Comparison of ENCODE assay signal across 8 cellular contexts in genomic region chr9:6907772-6908381, GRCh38.
DNase-seq lines count a peak whose midpoint lies in the region; TF ChIP-seq lines count a peak whose summit lies in the region.

No MANE protein-coding gene starts in this region.

- TF ChIP-seq RAD21 in neural cell (conservative IDR thresholded peaks at IDR 0.05): peak; percentile 89

- H2AFZ ChIP-seq in neural cell (ENCODE audit: low read depth, low read length): no peak overlapping the region

- H3K36me3 ChIP-seq in neural cell (ENCODE audit: insufficient read depth, low read length): no peaks in the 10 kb centered on the region

- H3K9ac ChIP-seq in neural cell (ENCODE audit: low read length): no peak overlapping the region

- no peak overlapping the region for H3K27ac ChIP-seq in neural cell (ENCODE audit: low read length)

- no peaks in the 10 kb centered on the region for H3F3A ChIP-seq in neural cell (ENCODE audit: insufficient read depth, low read length, poor library complexity, severe bottlenecking)

- TF ChIP-seq CTCF in NB4 (IDR thresholded peaks at IDR 0.05; ENCODE audit: low read depth, low read length) (peak; percentile 57), neural cell (IDR thresholded peaks at IDR 0.05; ENCODE audit: poor library complexity, severe bottlenecking) (peak; percentile 87)

- H3K27me3 ChIP-seq in neural cell (ENCODE audit: insufficient read depth, low read depth, low read length): no peaks in the 10 kb centered on the region

- H3K9me3 ChIP-seq in neural cell (ENCODE audit: low read length): no peaks in the 10 kb centered on the region

- H3K4me3 ChIP-seq in NB4 (ENCODE audit: low read depth, low read length) (no peak overlapping the region), neural cell (ENCODE audit: low read length) (no peak overlapping the region)

- no peaks in the 10 kb centered on the region for H3K79me2 ChIP-seq in neural cell (replicated peaks; ENCODE audit: insufficient read depth, low read length)

- no peak overlapping the region for H3K4me2 ChIP-seq in neural cell (ENCODE audit: low read length)

- DNase-seq in ELR (ENCODE audit: low read depth) (peak; percentile 47), NB4 (ENCODE audit: low read depth) (peak; percentile 59), cerebellar cortex (ENCODE audit: low spot score) (peak; percentile 87), retina (no peak), hepatic stellate cell (ENCODE audit: low spot score) (no peak)
- no peak for DNase-seq in activated CD4-positive, CD25-positive, alpha-beta regulatory T cell (lab: John Stamatoyannopoulos, UW)
- DNase-seq in activated effector memory CD4-positive, alpha-beta T cell treated with anti-CD3 and anti-CD28 coated beads, Interleukin-2, amount 50 U/mL, for 16 hours: no peak

- TF ChIP-seq EP300 in neural cell (conservative IDR thresholded peaks at IDR 0.05; ENCODE audit: poor library complexity, severe bottlenecking): no peak

- no peaks in the 10 kb centered on the region for H4K20me1 ChIP-seq in neural cell (ENCODE audit: insufficient read depth)

- H3K9me2 ChIP-seq in neural cell (ENCODE audit: insufficient read depth, low read length): no peaks in the 10 kb centered on the region

- TF ChIP-seq POLR2A in NB4 (IDR thresholded peaks at IDR 0.05; ENCODE audit: extremely low read depth, insufficient read length): no peak

TF ChIP-seq in neural cell, 6 proteins besides CTCF, POLR2A, EP300 and RAD21:
- TF ChIP-seq SMC3 (conservative IDR thresholded peaks at IDR 0.05; ENCODE audit: poor library complexity) (peak; percentile 84), REST (IDR thresholded peaks at IDR 0.05; ENCODE audit: borderline replicate concordance) (no peak)

Comparison
In these comparisons a context has a peak if more than half of its experiments do, and no peak if none do; other contexts are left out.
1. DNase-seq: peak in ELR (single experiment), NB4 (single experiment) and cerebellar cortex (single experiment); none in retina (single experiment), hepatic stellate cell (single experiment), activated CD4-positive, CD25-positive, alpha-beta regulatory T cell (0 of 4) and activated effector memory CD4-positive, alpha-beta T cell treated with anti-CD3 and anti-CD28 coated beads, Interleukin-2, amount 50 U/mL, for 16 hours (single experiment).